In genomic region chr16:31488630-31489564, GRCh38 we compare ENCODE assay signal across 1 cellular context.
TF ChIP-seq lines count a peak whose summit lies in the region.

No MANE protein-coding gene starts in this region.

TF ChIP-seq in H1, 55 proteins besides CTCF, POLR2A, EP300 and RAD21:
- peak; percentile 68 for TF ChIP-seq MAX (IDR thresholded peaks at IDR 0.05)
- TF ChIP-seq ATF3 (IDR thresholded peaks at IDR 0.05; ENCODE audit: insufficient read depth, low read depth, low read length): no peak
- no peak for TF ChIP-seq POU5F1 (IDR thresholded peaks at IDR 0.05; ENCODE audit: low read depth, low read length)
- TF ChIP-seq SIN3A (conservative IDR thresholded peaks at IDR 0.05 in 1 of 2, IDR thresholded peaks at IDR 0.05 in 1 of 2; ENCODE audit: low read depth in 1 of 2, low read length in 2 of 2): no peak
- no peak for TF ChIP-seq ASH2L (IDR thresholded peaks at IDR 0.05; ENCODE audit: low read length)
- TF ChIP-seq SIRT6 (IDR thresholded peaks at IDR 0.05; ENCODE audit: low read length): no peak
- TF ChIP-seq ZNF274 (IDR thresholded peaks at IDR 0.05; ENCODE audit: borderline replicate concordance, extremely low read depth, low read length): no peak
- TF ChIP-seq SP2 (IDR thresholded peaks at IDR 0.05; ENCODE audit: low read length): no peak
- TF ChIP-seq CEBPB (IDR thresholded peaks at IDR 0.05; ENCODE audit: low read depth, low read length): no peak
- TF ChIP-seq TAF1 (IDR thresholded peaks at IDR 0.05; ENCODE audit: low read depth, low read length): no peak
- TF ChIP-seq NANOG (IDR thresholded peaks at IDR 0.05; ENCODE audit: insufficient read depth, low read depth, low read length, poor library complexity, severe bottlenecking): no peak
- TF ChIP-seq YY1 (IDR thresholded peaks at IDR 0.05; ENCODE audit: low read depth, low read length): peak; percentile 41; the same call in 1 of the 2 replicates
- TF ChIP-seq KDM5A (IDR thresholded peaks at IDR 0.05; ENCODE audit: low read length): no peak
- no peak for TF ChIP-seq RBBP5 (IDR thresholded peaks at IDR 0.05; ENCODE audit: borderline replicate concordance, low read depth, low read length)
- TF ChIP-seq KDM1A (IDR thresholded peaks at IDR 0.05; ENCODE audit: borderline replicate concordance, low read length): no peak
- TF ChIP-seq JUND (IDR thresholded peaks at IDR 0.05; ENCODE audit: low read length): no peak
- TF ChIP-seq RNF2 (IDR thresholded peaks at IDR 0.05; ENCODE audit: borderline replicate concordance, low read depth, low read length, missing control alignments, poor library complexity, severe bottlenecking): no peak
- TF ChIP-seq GTF2F1 (IDR thresholded peaks at IDR 0.05; ENCODE audit: borderline replicate concordance, low read depth, low read length): no peak
- TF ChIP-seq BCL11A (IDR thresholded peaks at IDR 0.05; ENCODE audit: low read depth in 2 of 2, low read length in 2 of 2): no peak
- peak; percentile 12; the same call in 1 of the 2 replicates for TF ChIP-seq CHD2 (IDR thresholded peaks at IDR 0.05; ENCODE audit: low read length)
- TF ChIP-seq CHD1 (IDR thresholded peaks at IDR 0.05; ENCODE audit: low read depth, low read length): no peak
- 0 out of 2 replicates have a peak, but pooled peaks have one; percentile 4 for TF ChIP-seq POLR2AphosphoS5 (IDR thresholded peaks at IDR 0.05; ENCODE audit: low read depth, low read length)
- TF ChIP-seq EZH2 (IDR thresholded peaks at IDR 0.05; ENCODE audit: low read depth, low read length, severe bottlenecking): no peak
- TF ChIP-seq CBX5 (IDR thresholded peaks at IDR 0.05; ENCODE audit: low read depth, low read length): no peak
- no peak for TF ChIP-seq RXRA (IDR thresholded peaks at IDR 0.05; ENCODE audit: insufficient read depth, low read depth, low read length)
- no peak for TF ChIP-seq JUN (IDR thresholded peaks at IDR 0.05; ENCODE audit: low read depth, low read length)
- TF ChIP-seq E2F6 (IDR thresholded peaks at IDR 0.05): peak; percentile 43; the same call in 1 of the 2 replicates
- no peak for TF ChIP-seq CHD7 (IDR thresholded peaks at IDR 0.05; ENCODE audit: insufficient replicate concordance, low read length)
- TF ChIP-seq SAP30 (IDR thresholded peaks at IDR 0.05; ENCODE audit: insufficient read depth, insufficient replicate concordance, low read length): no peak
- TF ChIP-seq TAF7 (optimal IDR thresholded peaks at IDR 0.05; ENCODE audit: borderline replicate concordance, low read depth, low read length): peak; percentile 24
- no peak for TF ChIP-seq MAFK (IDR thresholded peaks at IDR 0.05; ENCODE audit: low read depth, low read length)
